In the genomic region with DNA sequence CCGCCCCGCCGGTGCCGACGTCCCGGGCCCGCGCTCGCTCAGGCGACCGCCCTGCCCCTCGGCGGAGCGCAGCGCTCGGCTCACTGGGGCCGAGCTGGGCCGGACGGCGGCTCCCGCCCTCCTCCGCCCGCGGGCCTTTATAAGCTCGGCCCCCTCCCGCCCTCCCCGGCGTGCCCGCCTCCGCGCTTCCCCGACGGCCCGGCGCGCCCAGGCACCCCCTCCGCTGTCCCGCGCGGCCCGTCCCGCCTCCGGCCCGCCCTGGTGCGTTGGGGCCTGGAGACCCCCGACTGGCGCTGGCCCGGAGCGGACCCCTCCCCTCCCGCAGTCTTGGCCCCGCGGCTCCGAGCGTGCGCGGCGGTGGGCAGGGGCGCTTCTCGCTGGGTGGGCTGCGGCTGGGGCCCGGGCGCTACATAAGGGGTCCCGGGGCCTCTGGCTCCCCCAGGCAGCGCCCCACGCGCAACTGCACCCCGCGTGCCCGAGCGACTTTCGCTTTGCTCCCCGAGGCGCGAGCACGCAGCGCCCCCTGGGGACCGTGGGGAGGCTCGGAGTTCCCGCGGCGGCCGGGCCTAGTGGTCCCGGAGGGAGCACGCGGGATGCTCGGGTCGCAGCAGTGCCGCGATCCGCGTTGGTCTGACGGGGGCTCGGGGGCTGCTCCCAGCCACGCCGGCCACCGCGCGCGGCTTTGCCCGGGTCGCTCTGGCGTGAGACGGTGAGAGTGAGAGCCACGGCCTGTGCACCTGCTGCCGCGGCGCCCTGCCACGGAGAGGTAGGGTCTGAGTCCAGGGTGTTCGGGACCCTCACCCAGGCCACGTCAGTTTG, we compare ENCODE assay signal across 8 cellular contexts. TPM values are rescaled to one million over a fixed set of nuclear protein-coding genes. Genes with fewer than 3 reads are reported as not detected.
DNase-seq lines count a peak whose midpoint lies in the region; ATAC-seq and TF ChIP-seq lines count a peak whose summit lies in the region.

A gene with protein sequence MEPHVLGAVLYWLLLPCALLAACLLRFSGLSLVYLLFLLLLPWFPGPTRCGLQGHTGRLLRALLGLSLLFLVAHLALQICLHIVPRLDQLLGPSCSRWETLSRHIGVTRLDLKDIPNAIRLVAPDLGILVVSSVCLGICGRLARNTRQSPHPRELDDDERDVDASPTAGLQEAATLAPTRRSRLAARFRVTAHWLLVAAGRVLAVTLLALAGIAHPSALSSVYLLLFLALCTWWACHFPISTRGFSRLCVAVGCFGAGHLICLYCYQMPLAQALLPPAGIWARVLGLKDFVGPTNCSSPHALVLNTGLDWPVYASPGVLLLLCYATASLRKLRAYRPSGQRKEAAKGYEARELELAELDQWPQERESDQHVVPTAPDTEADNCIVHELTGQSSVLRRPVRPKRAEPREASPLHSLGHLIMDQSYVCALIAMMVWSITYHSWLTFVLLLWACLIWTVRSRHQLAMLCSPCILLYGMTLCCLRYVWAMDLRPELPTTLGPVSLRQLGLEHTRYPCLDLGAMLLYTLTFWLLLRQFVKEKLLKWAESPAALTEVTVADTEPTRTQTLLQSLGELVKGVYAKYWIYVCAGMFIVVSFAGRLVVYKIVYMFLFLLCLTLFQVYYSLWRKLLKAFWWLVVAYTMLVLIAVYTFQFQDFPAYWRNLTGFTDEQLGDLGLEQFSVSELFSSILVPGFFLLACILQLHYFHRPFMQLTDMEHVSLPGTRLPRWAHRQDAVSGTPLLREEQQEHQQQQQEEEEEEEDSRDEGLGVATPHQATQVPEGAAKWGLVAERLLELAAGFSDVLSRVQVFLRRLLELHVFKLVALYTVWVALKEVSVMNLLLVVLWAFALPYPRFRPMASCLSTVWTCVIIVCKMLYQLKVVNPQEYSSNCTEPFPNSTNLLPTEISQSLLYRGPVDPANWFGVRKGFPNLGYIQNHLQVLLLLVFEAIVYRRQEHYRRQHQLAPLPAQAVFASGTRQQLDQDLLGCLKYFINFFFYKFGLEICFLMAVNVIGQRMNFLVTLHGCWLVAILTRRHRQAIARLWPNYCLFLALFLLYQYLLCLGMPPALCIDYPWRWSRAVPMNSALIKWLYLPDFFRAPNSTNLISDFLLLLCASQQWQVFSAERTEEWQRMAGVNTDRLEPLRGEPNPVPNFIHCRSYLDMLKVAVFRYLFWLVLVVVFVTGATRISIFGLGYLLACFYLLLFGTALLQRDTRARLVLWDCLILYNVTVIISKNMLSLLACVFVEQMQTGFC (N-terminal part only) (minus strand): TSS at position 115 of the 819 bp plus-strand sequence. CDS start 256 bp downstream, outside the sequence.

- H3K4me1 ChIP-seq in MM.1S (ENCODE audit: low read length) (peaks cover 12% of the 10 kb centered on the region; the same call in 1 of the 2 replicates), mesendoderm (ENCODE audit: control insufficient read depth, low read depth, low read length) (no peaks in the 10 kb centered on the region)
- peaks cover 54% of the 10 kb centered on the region for H3K4me1 ChIP-seq in effector memory CD4-positive, alpha-beta T cell (ENCODE audit: control insufficient read depth, insufficient read depth, low read length, poor library complexity, severe bottlenecking)

- no peak within 1 kb of the TSS for H2BK15ac ChIP-seq in mesendoderm (replicated peaks; ENCODE audit: low read depth)

- H4K5ac ChIP-seq in mesendoderm (ENCODE audit: low read length), result no peak within 1 kb of the TSS

- H3K4ac ChIP-seq in mesendoderm (ENCODE audit: low read depth, low read length), result peak within 1 kb of the TSS; percentile 82

- H3F3A ChIP-seq in MM.1S (ENCODE audit: insufficient read depth, low read length), result peaks cover 21% of the 10 kb centered on the region

- 0 out of 2 replicates have a peak within 1 kb of the TSS, but pooled peaks have one; percentile 51 for H2AFZ ChIP-seq in MM.1S (ENCODE audit: low read length)

- H3K4me2 ChIP-seq in MM.1S (ENCODE audit: low read depth, low read length) (peak within 1 kb of the TSS; percentile 89), mesendoderm (ENCODE audit: low read length) (peak within 1 kb of the TSS; percentile 48)

- no peak for ATAC-seq in HG02571 (IDR thresholded peaks at IDR 0.05; ENCODE audit: unreplicated experiment)

- H3K36me3 ChIP-seq in MM.1S (replicated peaks; ENCODE audit: insufficient read depth, low read length), result no peaks in the 10 kb centered on the region
- no peaks in the 10 kb centered on the region for H3K36me3 ChIP-seq in effector memory CD4-positive, alpha-beta T cell (ENCODE audit: control insufficient read depth, insufficient read depth, low read length)
- no peaks in the 10 kb centered on the region for H3K36me3 ChIP-seq in mesendoderm (ENCODE audit: control insufficient read depth, insufficient read depth, low read length)

- peak; percentile 51 for TF ChIP-seq CTCF in MM.1S (IDR thresholded peaks at IDR 0.05; ENCODE audit: low read length)

- H3K23ac ChIP-seq in mesendoderm (ENCODE audit: low read length), result no peak within 1 kb of the TSS

- peaks cover 5% of the 10 kb centered on the region for H3K79me1 ChIP-seq in mesendoderm (ENCODE audit: low read length)

- no peak within 1 kb of the TSS for H2BK5ac ChIP-seq in mesendoderm (ENCODE audit: low read length)

- no peaks in the 10 kb centered on the region for H4K20me1 ChIP-seq in MM.1S (ENCODE audit: insufficient read depth, low read length)

- H3K4me3 ChIP-seq in MM.1S (ENCODE audit: low read length), result peak within 1 kb of the TSS; percentile 77
- H3K4me3 ChIP-seq in effector memory CD4-positive, alpha-beta T cell (ENCODE audit: insufficient read depth, low read depth, low read length, poor library complexity, severe bottlenecking), result peak within 1 kb of the TSS; percentile 69
- peak within 1 kb of the TSS; percentile 29 for H3K4me3 ChIP-seq in mesendoderm (ENCODE audit: low read length)

- WGBS in mesendoderm (ENCODE audit: extremely low coverage, insufficient coverage, low lambda C conversion rate), result no CpG with 5 or more reads among the region's 110 CpGs

- H3K27me3 ChIP-seq in MM.1S (replicated peaks; ENCODE audit: insufficient read depth, low read length) (no peaks in the 10 kb centered on the region), mesendoderm (ENCODE audit: insufficient read depth, low read length, poor library complexity) (no peaks in the 10 kb centered on the region)
- H3K27me3 ChIP-seq in effector memory CD4-positive, alpha-beta T cell (replicated peaks; ENCODE audit: control insufficient read depth, insufficient read depth, low read length, poor library complexity, severe bottlenecking), result no peaks in the 10 kb centered on the region

- peak within 1 kb of the TSS; percentile 77 for H3K9ac ChIP-seq in MM.1S (ENCODE audit: low read length)
- peak within 1 kb of the TSS; percentile 82 for H3K9ac ChIP-seq in mesendoderm (ENCODE audit: low read length)

- H3K27ac ChIP-seq in MM.1S (ENCODE audit: low read length) (peak within 1 kb of the TSS; percentile 88; the same call in 1 of the 2 replicates), mesendoderm (ENCODE audit: low read depth, low read length) (peak within 1 kb of the TSS; percentile 74)
- H3K27ac ChIP-seq in effector memory CD4-positive, alpha-beta T cell (ENCODE audit: insufficient read depth, low read length, poor library complexity, severe bottlenecking), result peak within 1 kb of the TSS; percentile 84

- H2AK5ac ChIP-seq in mesendoderm (ENCODE audit: low read length), result no peak within 1 kb of the TSS

- H3K9me2 ChIP-seq in MM.1S (replicated peaks; ENCODE audit: insufficient read depth, low read length), result no peaks in the 10 kb centered on the region

- H3K79me2 ChIP-seq in MM.1S (ENCODE audit: low read length) (peaks cover 44% of the 10 kb centered on the region), mesendoderm (ENCODE audit: control insufficient read depth, insufficient read depth, low read length) (peaks cover 24% of the 10 kb centered on the region)

- DNase-seq in NCI-H2196 (lab: John Stamatoyannopoulos, UW; ENCODE audit: unreplicated experiment) (peak; percentile 51), NCI-H2196 treated with DMSO at 0.1 percent for 48 hours (lab: John Stamatoyannopoulos, UW; ENCODE audit: unreplicated experiment) (no peak), MM.1S (peak; percentile 49), mesendoderm (peak; percentile 46)
- DNase-seq in activated CD8-positive, alpha-beta memory T cell treated with anti-CD3 and anti-CD28 coated beads for 24 hours, result peak; percentile 91
- peak; percentile 72 to 79 (median 73) for DNase-seq in effector memory CD4-positive, alpha-beta T cell
- peak; percentile 62 for DNase-seq in stimulated activated CD8-positive, alpha-beta memory T cell treated with anti-CD3 and anti-CD28 coated beads, Interleukin-4, amount 100 ng/mL, for 24 hours (ENCODE audit: low read depth)

- H3K18ac ChIP-seq in mesendoderm (ENCODE audit: low read length), result peak within 1 kb of the TSS; percentile 98

- H3K9me3 ChIP-seq in MM.1S (replicated peaks; ENCODE audit: insufficient read depth, low read length), result no peaks in the 10 kb centered on the region
- H3K9me3 ChIP-seq in effector memory CD4-positive, alpha-beta T cell (ENCODE audit: control insufficient read depth, low read length), result no peaks in the 10 kb centered on the region

- peak within 1 kb of the TSS; percentile 48 for H2BK120ac ChIP-seq in mesendoderm (ENCODE audit: low read depth, low read length)

- H3K56ac ChIP-seq in mesendoderm (ENCODE audit: low read length), result peak within 1 kb of the TSS; percentile 88

- no peak within 1 kb of the TSS for H4K8ac ChIP-seq in mesendoderm (ENCODE audit: low read depth, low read length)

RNA-seq across cellular contexts. Expression of the gene that starts here (rescaled TPM):
- 37.5 TPM for polyA plus RNA-seq in mesendoderm (2013, experiment 1 of 2)
- polyA plus RNA-seq in mesendoderm (2013, experiment 2 of 2), result 38.4 TPM
